1 cellular context compared by ENCODE assay signal in genomic region chr7:76121044-76121443, GRCh38.
A peak's percentile ranks its signal among the peaks of the same experiment; 100 is the strongest.
TF ChIP-seq lines count a peak whose summit lies in the region.

No MANE protein-coding gene starts in this region.

TF ChIP-seq in HepG2, 621 proteins besides CTCF, POLR2A, EP300 and RAD21:
- TF ChIP-seq ZNF124 (CRISPR knock-in tag; IDR thresholded peaks at IDR 0.05) (no peak), FOXK1 (CRISPR knock-in tag; IDR thresholded peaks at IDR 0.05; ENCODE audit: borderline replicate concordance, low read depth) (0 out of 2 replicates have a peak, but pooled peaks have one; percentile 9), ZNF574 (CRISPR knock-in tag; IDR thresholded peaks at IDR 0.05) (peak; percentile 71), ZMYM4 (CRISPR knock-in tag; IDR thresholded peaks at IDR 0.05) (no peak), SAP130 (CRISPR knock-in tag; IDR thresholded peaks at IDR 0.05; ENCODE audit: low read depth) (peak; percentile 28; the same call in 1 of the 2 replicates), SOX13 (IDR thresholded peaks at IDR 0.05) (no peak), SOX13 (CRISPR knock-in tag; conservative IDR thresholded peaks at IDR 0.05 in 1 of 2, IDR thresholded peaks at IDR 0.05 in 1 of 2) (peak in 1 of 2 experiments; percentile 71; a peak in 2 of 4 replicates), MIER3 (CRISPR knock-in tag; IDR thresholded peaks at IDR 0.05; ENCODE audit: borderline replicate concordance) (no peak), DPF2 (CRISPR knock-in tag; IDR thresholded peaks at IDR 0.05; ENCODE audit: borderline replicate concordance, low read depth) (no peak), ZNF652 (CRISPR knock-in tag; IDR thresholded peaks at IDR 0.05; ENCODE audit: borderline replicate concordance, low read depth) (peak; percentile 68; the same call in 1 of the 2 replicates), TGIF2 (CRISPR knock-in tag; IDR thresholded peaks at IDR 0.05) (no peak), SOX5 (CRISPR knock-in tag; IDR thresholded peaks at IDR 0.05; ENCODE audit: borderline replicate concordance) (0 out of 2 replicates have a peak, but pooled peaks have one; percentile 43), ZNF496 (CRISPR knock-in tag; IDR thresholded peaks at IDR 0.05; ENCODE audit: insufficient replicate concordance) (no peak), POLR2G (IDR thresholded peaks at IDR 0.05; ENCODE audit: low read depth, low read length) (0 out of 2 replicates have a peak, but pooled peaks have one; percentile 43)
- TF ChIP-seq, protein P1, sequence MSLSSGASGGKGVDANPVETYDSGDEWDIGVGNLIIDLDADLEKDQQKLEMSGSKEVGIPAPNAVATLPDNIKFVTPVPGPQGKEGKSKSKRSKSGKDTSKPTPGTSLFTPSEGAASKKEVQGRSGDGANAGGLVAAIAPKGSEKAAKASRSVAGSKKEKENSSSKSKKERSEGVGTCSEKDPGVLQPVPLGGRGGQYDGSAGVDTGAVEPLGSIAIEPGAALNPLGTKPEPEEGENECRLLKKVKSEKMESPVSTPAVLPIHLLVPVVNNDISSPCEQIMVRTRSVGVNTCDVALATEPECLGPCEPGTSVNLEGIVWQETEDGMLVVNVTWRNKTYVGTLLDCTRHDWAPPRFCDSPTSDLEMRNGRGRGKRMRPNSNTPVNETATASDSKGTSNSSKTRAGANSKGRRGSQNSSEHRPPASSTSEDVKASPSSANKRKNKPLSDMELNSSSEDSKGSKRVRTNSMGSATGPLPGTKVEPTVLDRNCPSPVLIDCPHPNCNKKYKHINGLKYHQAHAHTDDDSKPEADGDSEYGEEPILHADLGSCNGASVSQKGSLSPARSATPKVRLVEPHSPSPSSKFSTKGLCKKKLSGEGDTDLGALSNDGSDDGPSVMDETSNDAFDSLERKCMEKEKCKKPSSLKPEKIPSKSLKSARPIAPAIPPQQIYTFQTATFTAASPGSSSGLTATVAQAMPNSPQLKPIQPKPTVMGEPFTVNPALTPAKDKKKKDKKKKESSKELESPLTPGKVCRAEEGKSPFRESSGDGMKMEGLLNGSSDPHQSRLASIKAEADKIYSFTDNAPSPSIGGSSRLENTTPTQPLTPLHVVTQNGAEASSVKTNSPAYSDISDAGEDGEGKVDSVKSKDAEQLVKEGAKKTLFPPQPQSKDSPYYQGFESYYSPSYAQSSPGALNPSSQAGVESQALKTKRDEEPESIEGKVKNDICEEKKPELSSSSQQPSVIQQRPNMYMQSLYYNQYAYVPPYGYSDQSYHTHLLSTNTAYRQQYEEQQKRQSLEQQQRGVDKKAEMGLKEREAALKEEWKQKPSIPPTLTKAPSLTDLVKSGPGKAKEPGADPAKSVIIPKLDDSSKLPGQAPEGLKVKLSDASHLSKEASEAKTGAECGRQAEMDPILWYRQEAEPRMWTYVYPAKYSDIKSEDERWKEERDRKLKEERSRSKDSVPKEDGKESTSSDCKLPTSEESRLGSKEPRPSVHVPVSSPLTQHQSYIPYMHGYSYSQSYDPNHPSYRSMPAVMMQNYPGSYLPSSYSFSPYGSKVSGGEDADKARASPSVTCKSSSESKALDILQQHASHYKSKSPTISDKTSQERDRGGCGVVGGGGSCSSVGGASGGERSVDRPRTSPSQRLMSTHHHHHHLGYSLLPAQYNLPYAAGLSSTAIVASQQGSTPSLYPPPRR (CRISPR knock-in tag; IDR thresholded peaks at IDR 0.05; ENCODE audit: borderline replicate concordance), result no peak
- TF ChIP-seq, protein P2, sequence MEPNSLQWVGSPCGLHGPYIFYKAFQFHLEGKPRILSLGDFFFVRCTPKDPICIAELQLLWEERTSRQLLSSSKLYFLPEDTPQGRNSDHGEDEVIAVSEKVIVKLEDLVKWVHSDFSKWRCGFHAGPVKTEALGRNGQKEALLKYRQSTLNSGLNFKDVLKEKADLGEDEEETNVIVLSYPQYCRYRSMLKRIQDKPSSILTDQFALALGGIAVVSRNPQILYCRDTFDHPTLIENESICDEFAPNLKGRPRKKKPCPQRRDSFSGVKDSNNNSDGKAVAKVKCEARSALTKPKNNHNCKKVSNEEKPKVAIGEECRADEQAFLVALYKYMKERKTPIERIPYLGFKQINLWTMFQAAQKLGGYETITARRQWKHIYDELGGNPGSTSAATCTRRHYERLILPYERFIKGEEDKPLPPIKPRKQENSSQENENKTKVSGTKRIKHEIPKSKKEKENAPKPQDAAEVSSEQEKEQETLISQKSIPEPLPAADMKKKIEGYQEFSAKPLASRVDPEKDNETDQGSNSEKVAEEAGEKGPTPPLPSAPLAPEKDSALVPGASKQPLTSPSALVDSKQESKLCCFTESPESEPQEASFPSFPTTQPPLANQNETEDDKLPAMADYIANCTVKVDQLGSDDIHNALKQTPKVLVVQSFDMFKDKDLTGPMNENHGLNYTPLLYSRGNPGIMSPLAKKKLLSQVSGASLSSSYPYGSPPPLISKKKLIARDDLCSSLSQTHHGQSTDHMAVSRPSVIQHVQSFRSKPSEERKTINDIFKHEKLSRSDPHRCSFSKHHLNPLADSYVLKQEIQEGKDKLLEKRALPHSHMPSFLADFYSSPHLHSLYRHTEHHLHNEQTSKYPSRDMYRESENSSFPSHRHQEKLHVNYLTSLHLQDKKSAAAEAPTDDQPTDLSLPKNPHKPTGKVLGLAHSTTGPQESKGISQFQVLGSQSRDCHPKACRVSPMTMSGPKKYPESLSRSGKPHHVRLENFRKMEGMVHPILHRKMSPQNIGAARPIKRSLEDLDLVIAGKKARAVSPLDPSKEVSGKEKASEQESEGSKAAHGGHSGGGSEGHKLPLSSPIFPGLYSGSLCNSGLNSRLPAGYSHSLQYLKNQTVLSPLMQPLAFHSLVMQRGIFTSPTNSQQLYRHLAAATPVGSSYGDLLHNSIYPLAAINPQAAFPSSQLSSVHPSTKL (CRISPR knock-in tag; IDR thresholded peaks at IDR 0.05), result no peak
